ENCODE assay signal across 9 cellular contexts in genomic region chr1:52904590-52905375, GRCh38. TPM values are rescaled to one million over a fixed set of nuclear protein-coding genes. Genes with fewer than 3 reads are reported as not detected.
DNase-seq lines count a peak whose midpoint lies in the region; ATAC-seq and TF ChIP-seq lines count a peak whose summit lies in the region.
"Had no signal": no experiment of that assay in that cellular context is flagged by ENCODE, and none has a peak within 500 bp of the region (broad histone marks: within the 10 kb centered on the region; RNA-seq: fewer than 3 reads in every experiment).

No MANE protein-coding gene starts in this region.

- H3K79me2 ChIP-seq in osteoblast (ENCODE audit: insufficient read depth, low read length): no peaks in the 10 kb centered on the region

- peak in 4 of 5 donors; percentile 7 to 59 (median 19) for DNase-seq in CD8-positive, alpha-beta memory T cell
- peak; percentile 48 for DNase-seq in H4 (ENCODE audit: low spot score)
- DNase-seq in RPMI8226: peak; percentile 47
- peak; percentile 41 for DNase-seq in choroid plexus epithelial cell (ENCODE audit: low read depth)
- peak; percentile 81 for DNase-seq in osteoblast (ENCODE audit: insufficient read length, low spot score, missing footprints)
- no peak for DNase-seq in cerebellar cortex (ENCODE audit: low spot score)

- no peaks in the 10 kb centered on the region for H3K9me3 ChIP-seq in CD8-positive, alpha-beta memory T cell (ENCODE audit: low read length)
- H3K9me3 ChIP-seq in osteoblast (ENCODE audit: low read depth, low read length): no peaks in the 10 kb centered on the region

- H3K36me3 Mint-ChIP-seq in CD8-positive, alpha-beta memory T cell: peaks cover 0 to 35% (median 10%) of the 10 kb centered on the region in 3 donors

- no peak overlapping the region for H3K4me2 ChIP-seq in osteoblast (ENCODE audit: insufficient read depth, low read length)

- no peak overlapping the region for H3K4me3 ChIP-seq in CD8-positive, alpha-beta memory T cell (ENCODE audit: low read length)
- H3K4me3 ChIP-seq in choroid plexus epithelial cell (ENCODE audit: low read depth, low read length): no peak overlapping the region
- H3K4me3 ChIP-seq in osteoblast (ENCODE audit: insufficient read depth, low read length): no peak overlapping the region

- H3K36me3 ChIP-seq in CD8-positive, alpha-beta memory T cell (ENCODE audit: insufficient read depth, low read length): no peaks in the 10 kb centered on the region
- H3K36me3 ChIP-seq in osteoblast (ENCODE audit: insufficient read depth, low read length): peaks cover 3% of the 10 kb centered on the region

- no peaks in the 10 kb centered on the region for H3K4me1 Mint-ChIP-seq in CD8-positive, alpha-beta memory T cell

- no peaks in the 10 kb centered on the region for H3K9me3 Mint-ChIP-seq in CD8-positive, alpha-beta memory T cell
- H3K9me3 Mint-ChIP-seq: stimulated activated naive CD8-positive, alpha-beta T cell treated with anti-CD3 and anti-CD28 coated beads, Interleukin-15, Interleukin-2, amounts not matched to agents 100 ng/mL and 50 ng/mL, for 24 hours had no signal

- no peaks in the 10 kb centered on the region for H3K27me3 Mint-ChIP-seq in CD8-positive, alpha-beta memory T cell
- H3K27me3 Mint-ChIP-seq: stimulated activated naive CD8-positive, alpha-beta T cell treated with anti-CD3 and anti-CD28 coated beads, Interleukin-15, Interleukin-2, amounts not matched to agents 100 ng/mL and 50 ng/mL, for 24 hours had no signal

- H3K27ac Mint-ChIP-seq in CD8-positive, alpha-beta memory T cell: peak overlapping the region in 1 of 8 donors; percentile 44
- H3K27ac Mint-ChIP-seq: stimulated activated naive CD8-positive, alpha-beta T cell treated with anti-CD3 and anti-CD28 coated beads, Interleukin-15, Interleukin-2, amounts not matched to agents 100 ng/mL and 50 ng/mL, for 24 hours had no signal

- ATAC-seq in HG03045 (IDR thresholded peaks at IDR 0.05; ENCODE audit: unreplicated experiment): no peak
- no peak for ATAC-seq in HG03520 (IDR thresholded peaks at IDR 0.05; ENCODE audit: unreplicated experiment)

- no peak overlapping the region for H2AFZ ChIP-seq in osteoblast (ENCODE audit: low read length)

- no peaks in the 10 kb centered on the region for H3K27me3 ChIP-seq in CD8-positive, alpha-beta memory T cell (ENCODE audit: insufficient read depth, low read length, poor library complexity, severe bottlenecking)
- H3K27me3 ChIP-seq in osteoblast (ENCODE audit: insufficient read depth, low read length): no peaks in the 10 kb centered on the region

- H3K27ac ChIP-seq in CD8-positive, alpha-beta memory T cell (ENCODE audit: low read depth, low read length): no peak overlapping the region
- no peak overlapping the region for H3K27ac ChIP-seq in osteoblast (ENCODE audit: low read depth, low read length)

- no peaks in the 10 kb centered on the region for H4K20me1 ChIP-seq in osteoblast (ENCODE audit: insufficient read depth, low read length)

- TF ChIP-seq CTCF in choroid plexus epithelial cell (conservative IDR thresholded peaks at IDR 0.05; ENCODE audit: low read depth, low read length) (peak; percentile 56), osteoblast (IDR thresholded peaks at IDR 0.05; ENCODE audit: extremely low read depth, low read depth, low read length) (peak; percentile 39)

- POLR2A ChIA-PET in CD8-positive, alpha-beta memory T cell (lab: Charles Lee): interaction anchor here (1.5 kb wide), 1 partner anchor 17 kb away, joined by 4 read pairs; the partner anchor contains the start of gene ECHDC2

- no peak overlapping the region for H3K4me3 Mint-ChIP-seq in CD8-positive, alpha-beta memory T cell
- H3K4me3 Mint-ChIP-seq: stimulated activated naive CD8-positive, alpha-beta T cell treated with anti-CD3 and anti-CD28 coated beads, Interleukin-15, Interleukin-2, amounts not matched to agents 100 ng/mL and 50 ng/mL, for 24 hours had no signal

- CTCF ChIA-PET in CD8-positive, alpha-beta memory T cell (lab: Charles Lee): interaction anchor here (1.5 to 2.1 kb wide), 2 partner anchors 17 to 276 kb away, joined by 4 to 8 read pairs; partner anchors contain the start of gene ECHDC2

- no peaks in the 10 kb centered on the region for H3K4me1 ChIP-seq in CD8-positive, alpha-beta memory T cell (ENCODE audit: insufficient read depth, low read length)
- peaks cover 3% of the 10 kb centered on the region for H3K4me1 ChIP-seq in osteoblast (ENCODE audit: insufficient read depth, low read length)

RNA-seq across cellular contexts. Expression of gene ECHDC2, which starts 16.8 kb away (rescaled TPM):
- total RNA-seq in CD8-positive, alpha-beta memory T cell: 10 to 100 TPM; 26.5 to 29.9 TPM
- polyA plus RNA-seq in CD8-positive, alpha-beta memory T cell: 32.3 TPM
- total RNA-seq in H4 (2014; rRNA removed; shearing (Covaris generic)): 7.3 and 13.3 TPM in 2 replicates
- 48.5 and 50.4 TPM in 2 replicates for total RNA-seq in osteoblast

RNA-seq across cellular contexts. Expression of gene SCP2, which starts 22.3 kb away (rescaled TPM):
- 10 to 100 TPM; 66.0 to 69.0 TPM for total RNA-seq in CD8-positive, alpha-beta memory T cell
- 162 TPM for polyA plus RNA-seq in CD8-positive, alpha-beta memory T cell
- total RNA-seq in H4 (2014; rRNA removed; shearing (Covaris generic)): 213 and 252 TPM in 2 replicates
- 171 and 182 TPM in 2 replicates for total RNA-seq in osteoblast
